In the genomic region with DNA sequence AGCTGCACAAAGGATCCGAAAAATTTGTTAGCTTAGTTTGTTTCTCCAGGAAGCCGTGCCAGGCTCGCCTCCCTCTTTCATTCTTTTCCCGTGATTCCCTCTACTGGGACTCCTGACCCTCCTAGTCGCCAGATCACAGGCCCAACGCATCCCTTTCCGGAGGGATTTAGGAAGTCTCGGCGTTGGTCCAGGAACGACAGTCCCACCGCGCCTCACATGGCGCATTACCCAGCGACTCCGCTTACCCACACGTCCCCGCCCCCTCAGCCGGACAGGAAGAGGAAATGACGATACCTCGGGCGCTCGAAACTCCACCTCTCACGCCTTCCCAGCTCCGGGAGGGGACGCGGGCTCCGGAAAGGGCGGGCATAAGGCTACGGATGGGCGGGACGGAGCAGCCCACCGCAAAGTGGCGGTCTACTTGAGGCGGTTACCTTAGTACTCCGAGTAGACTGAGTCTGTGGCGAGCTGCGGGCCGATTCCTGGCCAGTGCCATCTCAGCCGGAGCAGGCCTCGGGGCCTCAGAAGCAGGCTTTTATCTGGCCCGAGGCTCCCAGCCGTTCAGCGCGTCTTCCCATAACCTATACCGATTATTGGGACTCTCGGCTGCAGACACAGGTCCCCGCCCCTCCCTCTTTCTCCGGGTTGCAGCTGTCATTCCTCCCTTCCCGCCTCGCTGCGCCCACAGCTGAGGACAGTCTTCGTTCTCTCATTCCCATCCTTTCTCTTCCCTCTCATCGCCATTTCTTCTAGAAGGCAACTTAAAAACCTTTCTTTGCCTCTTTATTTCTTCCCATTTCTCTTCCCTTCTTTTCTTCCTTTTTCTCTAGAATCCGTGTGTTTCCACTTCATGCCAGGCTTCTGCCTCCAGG, we compare ENCODE assay signal across 1 cellular context.
A peak's percentile ranks its signal among the peaks of the same experiment; 100 is the strongest.
TF ChIP-seq lines count a peak whose summit lies in the region.

A gene with protein sequence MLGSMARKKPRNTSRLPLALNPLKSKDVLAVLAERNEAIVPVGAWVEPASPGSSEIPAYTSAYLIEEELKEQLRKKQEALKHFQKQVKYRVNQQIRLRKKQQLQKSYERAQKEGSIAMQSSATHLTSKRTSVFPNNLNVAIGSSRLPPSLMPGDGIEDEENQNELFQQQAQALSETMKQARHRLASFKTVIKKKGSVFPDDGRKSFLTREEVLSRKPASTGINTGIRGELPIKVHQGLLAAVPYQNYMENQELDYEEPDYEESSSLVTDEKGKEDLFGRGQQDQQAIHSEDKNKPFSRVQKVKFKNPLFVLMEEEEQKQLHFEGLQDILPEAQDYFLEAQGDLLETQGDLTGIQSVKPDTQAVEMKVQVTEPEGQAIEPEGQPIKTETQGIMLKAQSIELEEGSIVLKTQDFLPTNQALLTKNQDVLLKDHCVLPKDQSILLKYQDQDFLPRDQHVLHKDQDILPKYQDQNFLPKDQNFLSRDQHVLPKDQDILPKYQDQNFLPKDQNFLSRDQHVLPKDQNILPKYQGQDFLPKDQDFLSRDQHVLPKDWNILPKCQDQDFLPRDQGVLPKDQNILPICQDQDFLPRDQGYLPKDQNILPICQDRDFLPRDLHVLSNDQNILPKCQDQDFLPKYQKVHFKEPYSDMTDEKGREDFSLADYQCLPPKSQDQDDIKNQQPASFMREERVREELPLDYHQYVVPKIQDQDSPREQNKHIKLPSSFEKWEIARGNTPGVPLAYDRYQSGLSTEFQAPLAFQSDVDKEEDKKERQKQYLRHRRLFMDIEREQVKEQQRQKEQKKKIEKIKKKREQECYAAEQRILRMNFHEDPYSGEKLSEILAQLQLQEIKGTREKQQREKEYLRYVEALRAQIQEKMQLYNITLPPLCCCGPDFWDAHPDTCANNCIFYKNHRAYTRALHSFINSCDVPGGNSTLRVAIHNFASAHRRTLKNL (plus strand): TSS at position 450 of the 872 bp plus-strand sequence. CDS start 531 bp downstream, outside the sequence.

TF ChIP-seq in HepG2, 621 proteins besides CTCF, POLR2A, EP300 and RAD21 (continued from another document and continues in another):
- 0 out of 2 replicates have a peak, but pooled peaks have one; percentile 29 for TF ChIP-seq ZNF644 (CRISPR knock-in tag; IDR thresholded peaks at IDR 0.05; ENCODE audit: low read depth)
- 0 out of 2 replicates have a peak, but pooled peaks have one; percentile 40 for TF ChIP-seq ZNF564 (CRISPR knock-in tag; IDR thresholded peaks at IDR 0.05)
- TF ChIP-seq CENPBD1 (CRISPR knock-in tag; IDR thresholded peaks at IDR 0.05; ENCODE audit: borderline replicate concordance, low read depth) = no peak
- TF ChIP-seq ZNF3 (CRISPR knock-in tag; IDR thresholded peaks at IDR 0.05) = no peak
- TF ChIP-seq AGO1 (IDR thresholded peaks at IDR 0.05; ENCODE audit: low read depth, low read length, poor library complexity, severe bottlenecking) = no peak
- TF ChIP-seq POLR2G (IDR thresholded peaks at IDR 0.05; ENCODE audit: low read depth, low read length) = peak; percentile 92
- no peak for TF ChIP-seq PLRG1 (conservative IDR thresholded peaks at IDR 0.05)
- no peak for TF ChIP-seq ZNF510 (CRISPR knock-in tag; IDR thresholded peaks at IDR 0.05; ENCODE audit: low read depth)
- TF ChIP-seq CAMTA2 (CRISPR knock-in tag; IDR thresholded peaks at IDR 0.05; ENCODE audit: borderline replicate concordance) = no peak
- peak; percentile 77 for TF ChIP-seq YY1 (IDR thresholded peaks at IDR 0.05; ENCODE audit: insufficient read depth, insufficient replicate concordance, low read depth, low read length)
- TF ChIP-seq KLF11 (CRISPR knock-in tag; IDR thresholded peaks at IDR 0.05) = 0 out of 2 replicates have a peak, but pooled peaks have one; percentile 21
- TF ChIP-seq JUN (CRISPR knock-in tag; IDR thresholded peaks at IDR 0.05) = 0 out of 2 replicates have a peak, but pooled peaks have one; percentile 20
- TF ChIP-seq CENPX (CRISPR knock-in tag; IDR thresholded peaks at IDR 0.05) = no peak
- peak; percentile 38; the same call in 1 of the 2 replicates for TF ChIP-seq BRCA1 (CRISPR knock-in tag; IDR thresholded peaks at IDR 0.05)
- TF ChIP-seq REST (IDR thresholded peaks at IDR 0.05; ENCODE audit: borderline replicate concordance in 1 of 2, low read depth in 1 of 2, low read length in 2 of 2) = peak in 1 of 2 experiments; percentile 43; a peak in 1 of 4 replicates
- no peak for TF ChIP-seq PRMT3 (CRISPR knock-in tag; IDR thresholded peaks at IDR 0.05; ENCODE audit: borderline replicate concordance, low read depth)
- peak; percentile 72 for TF ChIP-seq MED1 (CRISPR knock-in tag; IDR thresholded peaks at IDR 0.05)
- TF ChIP-seq NR0B2 (CRISPR knock-in tag; IDR thresholded peaks at IDR 0.05) = peak; percentile 67; the same call in 1 of the 2 replicates
- no peak for TF ChIP-seq FOXK1 (CRISPR knock-in tag; IDR thresholded peaks at IDR 0.05; ENCODE audit: borderline replicate concordance, low read depth)
- TF ChIP-seq ZNF784 (CRISPR knock-in tag; IDR thresholded peaks at IDR 0.05; ENCODE audit: borderline replicate concordance) = no peak
- TF ChIP-seq, protein P1, sequence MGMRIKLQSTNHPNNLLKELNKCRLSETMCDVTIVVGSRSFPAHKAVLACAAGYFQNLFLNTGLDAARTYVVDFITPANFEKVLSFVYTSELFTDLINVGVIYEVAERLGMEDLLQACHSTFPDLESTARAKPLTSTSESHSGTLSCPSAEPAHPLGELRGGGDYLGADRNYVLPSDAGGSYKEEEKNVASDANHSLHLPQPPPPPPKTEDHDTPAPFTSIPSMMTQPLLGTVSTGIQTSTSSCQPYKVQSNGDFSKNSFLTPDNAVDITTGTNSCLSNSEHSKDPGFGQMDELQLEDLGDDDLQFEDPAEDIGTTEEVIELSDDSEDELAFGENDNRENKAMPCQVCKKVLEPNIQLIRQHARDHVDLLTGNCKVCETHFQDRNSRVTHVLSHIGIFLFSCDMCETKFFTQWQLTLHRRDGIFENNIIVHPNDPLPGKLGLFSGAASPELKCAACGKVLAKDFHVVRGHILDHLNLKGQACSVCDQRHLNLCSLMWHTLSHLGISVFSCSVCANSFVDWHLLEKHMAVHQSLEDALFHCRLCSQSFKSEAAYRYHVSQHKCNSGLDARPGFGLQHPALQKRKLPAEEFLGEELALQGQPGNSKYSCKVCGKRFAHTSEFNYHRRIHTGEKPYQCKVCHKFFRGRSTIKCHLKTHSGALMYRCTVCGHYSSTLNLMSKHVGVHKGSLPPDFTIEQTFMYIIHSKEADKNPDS (CRISPR knock-in tag; IDR thresholded peaks at IDR 0.05) = no peak
- no peak for TF ChIP-seq PHB2 (IDR thresholded peaks at IDR 0.05; ENCODE audit: partially characterized antibody)
- no peak for TF ChIP-seq RFX5 (IDR thresholded peaks at IDR 0.05; ENCODE audit: low read depth, low read length)
- no peak for TF ChIP-seq SMAD1 (CRISPR knock-in tag; IDR thresholded peaks at IDR 0.05; ENCODE audit: borderline replicate concordance, low read depth)
- TF ChIP-seq ZNF704 (CRISPR knock-in tag; IDR thresholded peaks at IDR 0.05; ENCODE audit: borderline replicate concordance) = peak; percentile 55; the same call in 1 of the 2 replicates
- no peak for TF ChIP-seq ZNF839 (CRISPR knock-in tag; IDR thresholded peaks at IDR 0.05; ENCODE audit: borderline replicate concordance)
- TF ChIP-seq CC2D1A (CRISPR knock-in tag; IDR thresholded peaks at IDR 0.05) = no peak
- TF ChIP-seq ZNF550 (CRISPR knock-in tag; IDR thresholded peaks at IDR 0.05; ENCODE audit: borderline replicate concordance) = no peak
- no peak for TF ChIP-seq PCBP2 (optimal IDR thresholded peaks at IDR 0.05; ENCODE audit: low read depth, low read length, poor library complexity, severe bottlenecking)
- TF ChIP-seq, protein P2, sequence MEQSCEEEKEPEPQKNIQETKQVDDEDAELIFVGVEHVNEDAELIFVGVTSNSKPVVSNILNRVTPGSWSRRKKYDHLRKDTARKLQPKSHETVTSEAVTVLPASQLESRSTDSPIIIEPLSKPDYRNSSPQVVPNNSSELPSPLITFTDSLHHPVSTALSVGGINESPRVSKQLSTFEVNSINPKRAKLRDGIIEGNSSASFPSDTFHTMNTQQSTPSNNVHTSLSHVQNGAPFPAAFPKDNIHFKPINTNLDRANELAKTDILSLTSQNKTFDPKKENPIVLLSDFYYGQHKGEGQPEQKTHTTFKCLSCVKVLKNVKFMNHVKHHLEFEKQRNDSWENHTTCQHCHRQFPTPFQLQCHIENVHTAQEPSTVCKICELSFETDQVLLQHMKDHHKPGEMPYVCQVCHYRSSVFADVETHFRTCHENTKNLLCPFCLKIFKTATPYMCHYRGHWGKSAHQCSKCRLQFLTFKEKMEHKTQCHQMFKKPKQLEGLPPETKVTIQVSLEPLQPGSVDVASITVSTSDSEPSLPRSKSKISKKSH (CRISPR knock-in tag; IDR thresholded peaks at IDR 0.05; ENCODE audit: borderline replicate concordance) = peak; percentile 93
- TF ChIP-seq, protein P3, sequence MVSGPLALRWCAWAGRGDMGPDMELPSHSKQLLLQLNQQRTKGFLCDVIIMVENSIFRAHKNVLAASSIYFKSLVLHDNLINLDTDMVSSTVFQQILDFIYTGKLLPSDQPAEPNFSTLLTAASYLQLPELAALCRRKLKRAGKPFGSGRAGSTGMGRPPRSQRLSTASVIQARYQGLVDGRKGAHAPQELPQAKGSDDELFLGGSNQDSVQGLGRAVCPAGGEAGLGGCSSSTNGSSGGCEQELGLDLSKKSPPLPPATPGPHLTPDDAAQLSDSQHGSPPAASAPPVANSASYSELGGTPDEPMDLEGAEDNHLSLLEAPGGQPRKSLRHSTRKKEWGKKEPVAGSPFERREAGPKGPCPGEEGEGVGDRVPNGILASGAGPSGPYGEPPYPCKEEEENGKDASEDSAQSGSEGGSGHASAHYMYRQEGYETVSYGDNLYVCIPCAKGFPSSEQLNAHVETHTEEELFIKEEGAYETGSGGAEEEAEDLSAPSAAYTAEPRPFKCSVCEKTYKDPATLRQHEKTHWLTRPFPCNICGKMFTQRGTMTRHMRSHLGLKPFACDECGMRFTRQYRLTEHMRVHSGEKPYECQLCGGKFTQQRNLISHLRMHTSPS (CRISPR knock-in tag; IDR thresholded peaks at IDR 0.05; ENCODE audit: low read depth) = no peak
- no peak for TF ChIP-seq SMARCE1 (IDR thresholded peaks at IDR 0.05; ENCODE audit: borderline replicate concordance)
- TF ChIP-seq ZNF570 (CRISPR knock-in tag; IDR thresholded peaks at IDR 0.05; ENCODE audit: borderline replicate concordance) = no peak
- peak; percentile 80 for TF ChIP-seq ZNF143 (CRISPR knock-in tag; IDR thresholded peaks at IDR 0.05)
- TF ChIP-seq JUND (CRISPR knock-in tag; IDR thresholded peaks at IDR 0.05) = no peak
- no peak; the same call in 1 of the 2 replicates for TF ChIP-seq ZNF431 (CRISPR knock-in tag; IDR thresholded peaks at IDR 0.05; ENCODE audit: borderline replicate concordance, low read depth)
